In the genomic region with DNA sequence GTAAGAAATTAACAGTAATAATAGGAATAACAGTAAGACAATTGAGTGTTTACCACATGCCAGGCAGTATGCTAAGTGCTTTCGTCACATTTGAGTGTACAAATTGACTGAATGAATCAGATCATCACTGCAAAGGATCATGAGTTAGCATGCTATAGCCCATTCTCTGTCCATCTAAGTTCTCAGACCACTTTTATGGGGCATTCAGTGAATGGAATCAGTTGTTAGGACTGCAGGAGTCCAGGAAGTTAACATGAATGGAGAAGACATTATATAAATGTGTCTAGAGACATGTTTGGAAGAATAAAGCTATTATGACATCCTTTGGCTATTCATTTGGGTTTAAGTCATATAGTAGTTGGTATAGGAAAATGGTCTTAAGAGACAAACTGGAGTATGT, we compare ENCODE assay signal across 26 cellular contexts.
"Had no signal": no experiment of that assay in that cellular context is flagged by ENCODE, and none has a peak within 500 bp of the region (broad histone marks: within the 10 kb centered on the region; RNA-seq: fewer than 3 reads in every experiment).

No MANE protein-coding gene starts in this region.

- H3K9me3 ChIP-seq: colonic mucosa, esophagus squamous epithelium, gastroesophageal sphincter, heart left ventricle, left lung, lower lobe of right lung, mucosa of descending colon had no signal

- H3K4me3 ChIP-seq: colonic mucosa, esophagus squamous epithelium, gastroesophageal sphincter, heart left ventricle, hepatocyte, left lung, lower lobe of right lung, mucosa of descending colon had no signal

- H3K27ac ChIP-seq: colonic mucosa, epithelial cell of prostate, esophagus squamous epithelium, gastroesophageal sphincter, heart left ventricle, hepatocyte, left lung, lower lobe of right lung had no signal

- H3K36me3 ChIP-seq: colonic mucosa, esophagus squamous epithelium, gastroesophageal sphincter, heart left ventricle, left lung, lower lobe of right lung had no signal

- H3K36me3 Mint-ChIP-seq: mesothelial cell of epicardium, naive B cell had no signal

- H3K4me3 Mint-ChIP-seq: dendritic cell treated with granulocyte-macrophage colony-stimulating factor and Interleukin-4, amounts not matched to agents 40 ng/mL and 50 ng/mL, for 4 days; effector memory CD8-positive, alpha-beta T cell; endodermal cell; mesothelial cell of epicardium; naive B cell had no signal

- DNase-seq: colonic mucosa; cortex of kidney; effector CD8-positive, alpha-beta T cell; effector memory CD8-positive, alpha-beta T cell; endodermal cell; erythroblast; esophagus squamous epithelium; foreskin fibroblast; heart left ventricle; left cardiac atrium; left lung; left ventricle myocardium superior; lower lobe of right lung; mesenchymal stem cell; mucosa of descending colon; naive B cell had no signal

- H3K4me2 ChIP-seq: hepatocyte had no signal

- ATAC-seq: effector memory CD8-positive, alpha-beta T cell; esophagus mucosa; gastroesophageal sphincter; heart left ventricle; left cardiac atrium; left lung; left ventricle myocardium superior; lower lobe of right lung; mucosa of descending colon had no signal

- H3K27me3 ChIP-seq: colonic mucosa, esophagus squamous epithelium, gastroesophageal sphincter, heart left ventricle, hepatocyte had no signal

- H3K9me3 Mint-ChIP-seq: effector memory CD8-positive, alpha-beta T cell; endodermal cell; mesothelial cell of epicardium had no signal

- FAIRE-seq: endometrium, frontal cortex, islet of Langerhans, keratinocyte had no signal

- H2AFZ ChIP-seq: hepatocyte had no signal

- H3K4me1 Mint-ChIP-seq: endodermal cell, naive B cell had no signal

- H3K27ac Mint-ChIP-seq: dendritic cell treated with granulocyte-macrophage colony-stimulating factor and Interleukin-4, amounts not matched to agents 40 ng/mL and 50 ng/mL, for 4 days; effector memory CD8-positive, alpha-beta T cell; endodermal cell; naive B cell had no signal

- H3K4me1 ChIP-seq: colonic mucosa, esophagus squamous epithelium, left lung, lower lobe of right lung had no signal
